Comparison of ENCODE assay signal across 8 cellular contexts in the genomic region with DNA sequence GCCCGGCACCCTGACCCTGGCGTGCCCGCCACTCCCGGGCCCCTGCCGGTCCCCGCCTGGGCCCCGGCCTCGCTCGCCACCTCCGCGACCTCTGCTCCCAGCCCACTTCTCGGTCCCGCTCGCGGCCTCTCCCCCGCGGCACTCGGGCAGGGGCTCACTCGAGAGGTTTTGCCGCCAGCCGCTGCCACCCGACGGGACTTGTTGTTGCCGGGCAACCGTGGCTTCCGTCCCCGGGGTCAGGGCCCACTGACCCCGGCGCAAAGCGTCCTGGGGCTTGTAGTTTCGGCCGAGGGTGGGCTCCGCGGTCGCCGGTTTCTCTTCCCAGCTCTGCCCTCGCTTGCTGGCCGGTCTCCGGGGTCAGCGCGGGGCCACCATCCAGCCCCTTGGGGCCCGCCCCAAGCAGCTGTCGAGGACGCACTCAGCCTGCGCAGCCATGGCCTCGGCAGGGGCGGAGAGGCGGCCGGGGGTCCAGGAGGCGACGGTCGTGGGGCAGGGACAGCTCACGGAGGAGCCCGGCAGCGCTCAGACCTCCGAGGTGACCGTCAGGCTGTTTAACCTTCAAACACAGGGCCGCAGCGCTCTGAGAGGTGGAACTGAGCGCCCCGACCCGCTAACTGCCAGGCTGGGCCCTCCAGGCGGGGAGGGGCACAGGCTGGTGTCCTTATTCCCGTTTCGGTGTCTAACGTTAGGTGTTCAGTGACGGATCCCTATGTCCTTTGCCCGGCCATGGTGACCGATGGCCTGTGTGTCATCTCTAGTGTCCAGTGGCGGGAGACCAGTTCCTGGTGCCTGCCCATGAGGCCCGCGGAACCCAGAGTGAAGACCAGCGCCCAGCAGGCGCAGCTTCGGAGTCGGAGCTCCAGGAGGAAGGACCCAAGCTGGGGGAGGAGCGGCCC. TPM values are rescaled to one million over a fixed set of nuclear protein-coding genes. Genes with fewer than 3 reads are reported as not detected.
A peak's percentile ranks its signal among the peaks of the same experiment; 100 is the strongest.
DNase-seq lines count a peak whose midpoint lies in the region; ATAC-seq, FAIRE-seq and TF ChIP-seq lines count a peak whose summit lies in the region.

A gene with protein sequence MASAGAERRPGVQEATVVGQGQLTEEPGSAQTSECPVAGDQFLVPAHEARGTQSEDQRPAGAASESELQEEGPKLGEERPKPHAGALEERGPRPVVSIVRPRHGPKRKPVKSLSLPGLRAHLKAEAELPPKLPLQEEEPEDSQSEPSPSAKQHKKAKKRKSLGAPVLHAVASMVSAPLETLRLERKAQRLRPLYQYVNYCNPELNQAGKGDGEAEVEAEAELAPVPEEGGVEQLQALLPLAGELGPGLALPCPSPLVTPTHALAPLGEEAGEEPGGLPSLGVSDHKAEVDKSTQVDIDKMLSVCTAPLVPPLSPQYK (plus strand): TSS at position 277 of the 896 bp plus-strand sequence. CDS start 157 bp downstream, at position 434.
A gene with protein sequence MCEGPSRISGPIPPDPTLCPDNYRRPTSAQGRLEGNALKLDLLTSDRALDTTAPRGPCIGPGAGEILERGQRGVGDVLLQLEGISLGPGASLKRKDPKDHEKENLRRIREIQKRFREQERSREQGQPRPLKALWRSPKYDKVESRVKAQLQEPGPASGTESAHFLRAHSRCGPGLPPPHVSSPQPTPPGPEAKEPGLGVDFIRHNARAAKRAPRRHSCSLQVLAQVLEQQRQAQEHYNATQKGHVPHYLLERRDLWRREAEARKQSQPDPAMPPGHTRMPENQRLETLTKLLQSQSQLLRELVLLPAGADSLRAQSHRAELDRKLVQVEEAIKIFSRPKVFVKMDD (minus strand): TSS at position 213 of the 896 bp plus-strand sequence. CDS start 308 bp downstream, outside the sequence.

- no peaks in the 10 kb centered on the region for H3K27me3 ChIP-seq in bronchial epithelial cell (ENCODE audit: control insufficient read depth, insufficient read depth, low read length)

- POLR2A ChIA-PET in WTC11 (lab: Charles Lee), result interaction anchor here (0.9 kb wide), 1 partner anchor 17 kb away, joined by 3 read pairs; no protein-coding TSS in a partner anchor

- H3K9me3 Mint-ChIP-seq in WTC11, result no peaks in the 10 kb centered on the region

- H3K4me3 Mint-ChIP-seq in WTC11, result peak within 1 kb of the TSS; percentile 84

- no peak for TF ChIP-seq CTCF in HFF-Myc (IDR thresholded peaks at IDR 0.05; ENCODE audit: low read depth, low read length, missing control alignments)
- 0 out of 2 replicates have a peak, but pooled peaks have one; percentile 9 for TF ChIP-seq CTCF in WTC11 (IDR thresholded peaks at IDR 0.05)
- TF ChIP-seq CTCF in bronchial epithelial cell (IDR thresholded peaks at IDR 0.05; ENCODE audit: insufficient read depth, low read length, severe bottlenecking), result no peak

- H3K4me3 ChIP-seq in HFF-Myc (replicated peaks; ENCODE audit: low read depth, low read length) (peak within 1 kb of the TSS; percentile 51), bronchial epithelial cell (ENCODE audit: low read depth, low read length) (peak within 1 kb of the TSS; percentile 63)

- H3K36me3 ChIP-seq in bronchial epithelial cell (ENCODE audit: control insufficient read depth, insufficient read depth, low read length), result peaks cover 2% of the 10 kb centered on the region

- no peak for FAIRE-seq in bronchial epithelial cell (lab: Jason Lieb, UNC)

- DNase-seq in GDM1 (lab: John Stamatoyannopoulos, UW), result peak; percentile 33
- DNase-seq in HFF-Myc (ENCODE audit: extremely low read depth, low read depth), result no peak
- peak; percentile 14 for DNase-seq in NCI-H146 treated with DMSO at 0.1 percent for 48 hours (lab: John Stamatoyannopoulos, UW; ENCODE audit: unreplicated experiment)
- DNase-seq in WTC11 (ENCODE audit: low spot score), result peak; percentile 87
- DNase-seq in bronchial epithelial cell (ENCODE audit: low read depth), result peak; percentile 34
- peak; percentile 52 for DNase-seq in iris pigment epithelial cell (ENCODE audit: low read depth)
- DNase-seq in stimulated activated CD4-positive, alpha-beta T cell treated with anti-CD3 and anti-CD28 coated beads, Interleukin-12 subunit alpha, Interleukin-12 subunit beta, amount 100 ng/mL, for 24 hours (ENCODE audit: low read depth in 2 of 2), result peak; percentile 61 to 71

- H3K27ac Mint-ChIP-seq in WTC11, result no peak within 1 kb of the TSS

- ATAC-seq in WTC11, result peak; percentile 63
- ATAC-seq in HG03457 (IDR thresholded peaks at IDR 0.05; ENCODE audit: unreplicated experiment), result no peak

- CTCF ChIA-PET in WTC11 (lab: Charles Lee), result interaction anchor here (0.6 to 10.3 kb wide), 22 partner anchors 14 to 1853 kb away, joined by 3 to 137 read pairs (median 4); a partner anchor contains a TSS

- peaks cover 6% of the 10 kb centered on the region for H3K27me3 Mint-ChIP-seq in WTC11 (ENCODE audit: low read depth)

- H3K36me3 Mint-ChIP-seq in WTC11, result no peaks in the 10 kb centered on the region

- peaks cover 13% of the 10 kb centered on the region for H3K4me1 Mint-ChIP-seq in WTC11

TF ChIP-seq in WTC11, 78 proteins besides CTCF, POLR2A, EP300 and RAD21 (continues in another document):
- TF ChIP-seq OVOL2 (CRISPR knock-in tag; IDR thresholded peaks at IDR 0.05; ENCODE audit: borderline replicate concordance) (no peak), FOXP1 (CRISPR knock-in tag; IDR thresholded peaks at IDR 0.05; ENCODE audit: borderline replicate concordance) (no peak), NR2C2 (CRISPR knock-in tag; IDR thresholded peaks at IDR 0.05) (peak; percentile 96), CREM (CRISPR knock-in tag; IDR thresholded peaks at IDR 0.05) (no peak), NFATC4 (CRISPR knock-in tag; IDR thresholded peaks at IDR 0.05) (no peak)
- TF ChIP-seq, protein P1, sequence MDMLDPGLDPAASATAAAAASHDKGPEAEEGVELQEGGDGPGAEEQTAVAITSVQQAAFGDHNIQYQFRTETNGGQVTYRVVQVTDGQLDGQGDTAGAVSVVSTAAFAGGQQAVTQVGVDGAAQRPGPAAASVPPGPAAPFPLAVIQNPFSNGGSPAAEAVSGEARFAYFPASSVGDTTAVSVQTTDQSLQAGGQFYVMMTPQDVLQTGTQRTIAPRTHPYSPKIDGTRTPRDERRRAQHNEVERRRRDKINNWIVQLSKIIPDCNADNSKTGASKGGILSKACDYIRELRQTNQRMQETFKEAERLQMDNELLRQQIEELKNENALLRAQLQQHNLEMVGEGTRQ (CRISPR knock-in tag; IDR thresholded peaks at IDR 0.05), result peak; percentile 55
- TF ChIP-seq, protein P2, sequence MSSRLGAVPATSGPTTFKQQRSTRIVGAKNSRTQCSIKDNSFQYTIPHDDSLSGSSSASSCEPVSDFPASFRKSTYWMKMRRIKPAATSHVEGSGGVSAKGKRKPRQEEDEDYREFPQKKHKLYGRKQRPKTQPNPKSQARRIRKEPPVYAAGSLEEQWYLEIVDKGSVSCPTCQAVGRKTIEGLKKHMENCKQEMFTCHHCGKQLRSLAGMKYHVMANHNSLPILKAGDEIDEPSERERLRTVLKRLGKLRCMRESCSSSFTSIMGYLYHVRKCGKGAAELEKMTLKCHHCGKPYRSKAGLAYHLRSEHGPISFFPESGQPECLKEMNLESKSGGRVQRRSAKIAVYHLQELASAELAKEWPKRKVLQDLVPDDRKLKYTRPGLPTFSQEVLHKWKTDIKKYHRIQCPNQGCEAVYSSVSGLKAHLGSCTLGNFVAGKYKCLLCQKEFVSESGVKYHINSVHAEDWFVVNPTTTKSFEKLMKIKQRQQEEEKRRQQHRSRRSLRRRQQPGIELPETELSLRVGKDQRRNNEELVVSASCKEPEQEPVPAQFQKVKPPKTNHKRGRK (CRISPR knock-in tag; IDR thresholded peaks at IDR 0.05; ENCODE audit: borderline replicate concordance), result no peak
- TF ChIP-seq, protein P3, sequence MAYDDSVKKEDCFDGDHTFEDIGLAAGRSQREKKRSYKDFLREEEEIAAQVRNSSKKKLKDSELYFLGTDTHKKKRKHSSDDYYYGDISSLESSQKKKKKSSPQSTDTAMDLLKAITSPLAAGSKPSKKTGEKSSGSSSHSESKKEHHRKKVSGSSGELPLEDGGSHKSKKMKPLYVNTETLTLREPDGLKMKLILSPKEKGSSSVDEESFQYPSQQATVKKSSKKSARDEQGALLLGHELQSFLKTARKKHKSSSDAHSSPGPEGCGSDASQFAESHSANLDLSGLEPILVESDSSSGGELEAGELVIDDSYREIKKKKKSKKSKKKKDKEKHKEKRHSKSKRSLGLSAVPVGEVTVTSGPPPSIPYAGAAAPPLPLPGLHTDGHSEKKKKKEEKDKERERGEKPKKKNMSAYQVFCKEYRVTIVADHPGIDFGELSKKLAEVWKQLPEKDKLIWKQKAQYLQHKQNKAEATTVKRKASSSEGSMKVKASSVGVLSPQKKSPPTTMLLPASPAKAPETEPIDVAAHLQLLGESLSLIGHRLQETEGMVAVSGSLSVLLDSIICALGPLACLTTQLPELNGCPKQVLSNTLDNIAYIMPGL (CRISPR knock-in tag; IDR thresholded peaks at IDR 0.05), result peak; percentile 43; the same call in 1 of the 2 replicates
- TF ChIP-seq, protein P4, sequence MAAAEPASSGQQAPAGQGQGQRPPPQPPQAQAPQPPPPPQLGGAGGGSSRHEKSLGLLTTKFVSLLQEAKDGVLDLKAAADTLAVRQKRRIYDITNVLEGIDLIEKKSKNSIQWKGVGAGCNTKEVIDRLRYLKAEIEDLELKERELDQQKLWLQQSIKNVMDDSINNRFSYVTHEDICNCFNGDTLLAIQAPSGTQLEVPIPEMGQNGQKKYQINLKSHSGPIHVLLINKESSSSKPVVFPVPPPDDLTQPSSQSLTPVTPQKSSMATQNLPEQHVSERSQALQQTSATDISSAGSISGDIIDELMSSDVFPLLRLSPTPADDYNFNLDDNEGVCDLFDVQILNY (CRISPR knock-in tag; IDR thresholded peaks at IDR 0.05), result 0 out of 2 replicates have a peak, but pooled peaks have one; percentile 10
- TF ChIP-seq, protein P5, sequence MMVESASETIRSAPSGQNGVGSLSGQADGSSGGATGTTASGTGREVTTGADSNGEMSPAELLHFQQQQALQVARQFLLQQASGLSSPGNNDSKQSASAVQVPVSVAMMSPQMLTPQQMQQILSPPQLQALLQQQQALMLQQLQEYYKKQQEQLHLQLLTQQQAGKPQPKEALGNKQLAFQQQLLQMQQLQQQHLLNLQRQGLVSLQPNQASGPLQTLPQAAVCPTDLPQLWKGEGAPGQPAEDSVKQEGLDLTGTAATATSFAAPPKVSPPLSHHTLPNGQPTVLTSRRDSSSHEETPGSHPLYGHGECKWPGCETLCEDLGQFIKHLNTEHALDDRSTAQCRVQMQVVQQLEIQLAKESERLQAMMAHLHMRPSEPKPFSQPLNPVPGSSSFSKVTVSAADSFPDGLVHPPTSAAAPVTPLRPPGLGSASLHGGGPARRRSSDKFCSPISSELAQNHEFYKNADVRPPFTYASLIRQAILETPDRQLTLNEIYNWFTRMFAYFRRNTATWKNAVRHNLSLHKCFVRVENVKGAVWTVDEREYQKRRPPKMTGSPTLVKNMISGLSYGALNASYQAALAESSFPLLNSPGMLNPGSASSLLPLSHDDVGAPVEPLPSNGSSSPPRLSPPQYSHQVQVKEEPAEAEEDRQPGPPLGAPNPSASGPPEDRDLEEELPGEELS (CRISPR knock-in tag; IDR thresholded peaks at IDR 0.05), result peak; percentile 46; the same call in 1 of the 2 replicates

RNA-seq across cellular contexts. Expression of the first gene that starts in this region (rescaled TPM):
- total RNA-seq in WTC11 (2021), result 4.1 to 5.4 TPM (median 4.9 TPM) in 3 replicates
- 0.26 and 0.79 TPM in 2 replicates for total RNA-seq in bronchial epithelial cell

RNA-seq across cellular contexts. Expression of the second gene that starts in this region (rescaled TPM):
- total RNA-seq in WTC11 (2021) (10.3 to 11.9 TPM (median 11.7 TPM) in 3 replicates), bronchial epithelial cell (12.8 and 15.5 TPM in 2 replicates)
